In the genomic region with DNA sequence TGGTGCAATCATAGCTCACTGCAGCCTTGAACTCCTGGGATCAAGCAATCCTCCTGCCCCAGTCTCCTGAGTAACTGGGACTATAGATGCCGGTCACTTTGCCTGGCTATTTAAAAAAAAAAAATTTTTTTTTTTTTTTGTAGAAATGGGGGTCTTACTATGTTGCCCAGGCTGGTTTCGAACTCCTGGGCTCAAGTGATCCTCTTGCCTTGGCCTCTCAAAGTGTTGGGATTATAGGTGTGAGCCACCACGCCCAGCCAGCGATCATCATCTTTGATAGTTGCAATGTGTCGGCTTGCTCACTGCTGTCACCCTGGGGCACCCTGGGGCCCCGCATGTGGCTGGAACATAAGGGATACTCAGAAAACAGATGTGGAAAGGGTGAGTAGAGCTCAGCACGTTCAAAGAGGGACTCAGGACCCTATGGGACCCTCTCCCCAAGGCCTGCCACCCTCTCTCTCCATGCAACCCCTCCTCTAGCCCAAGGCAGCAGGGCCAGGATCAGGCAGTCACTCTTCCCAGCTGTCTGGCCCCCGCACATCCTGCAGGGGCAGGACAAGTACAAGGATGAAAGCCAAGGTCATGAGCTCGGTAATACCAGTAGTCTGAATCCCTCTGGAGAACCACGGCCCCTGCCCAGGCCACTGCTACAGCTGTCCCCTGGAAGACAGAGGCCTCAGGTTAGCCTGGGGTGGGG, we compare ENCODE assay signal across 20 cellular contexts. TPM values are rescaled to one million over a fixed set of nuclear protein-coding genes. Genes with fewer than 3 reads are reported as not detected.
DNase-seq lines count a peak whose midpoint lies in the region; ATAC-seq, FAIRE-seq and TF ChIP-seq lines count a peak whose summit lies in the region.
"Had no signal": no experiment of that assay in that cellular context is flagged by ENCODE, and none has a peak within 500 bp of the region (broad histone marks: within the 10 kb centered on the region; RNA-seq: fewer than 3 reads in every experiment).

No MANE protein-coding gene starts in this region.

- H3K36me3 ChIP-seq in SJCRH30 (no peaks in the 10 kb centered on the region), neural progenitor cell (no peaks in the 10 kb centered on the region)

- DNase-seq in D341Med (ENCODE audit: low spot score) (peak; percentile 30), D721Med (ENCODE audit: insufficient read length, low spot score) (peak; percentile 8), SJCRH30 (peak; percentile 35 to 49), neural progenitor cell (ENCODE audit: low spot score) (no peak), A172 (ENCODE audit: low spot score) (no peak)
- no peak for DNase-seq in stimulated activated CD4-positive, alpha-beta T cell treated with anti-CD3 and anti-CD28 coated beads, Interleukin-2, amount 100 ng/mL, for 24 hours
- DNase-seq: Caco-2; CD8-positive, alpha-beta T cell; DMS153; EL; GM23248; KBM-7 had no signal

- H3K36me3 Mint-ChIP-seq in neural progenitor cell: no peaks in the 10 kb centered on the region
- H3K36me3 Mint-ChIP-seq: CD14-positive monocyte; CD8-positive, alpha-beta T cell had no signal

- TF ChIP-seq CTCF in D721Med (IDR thresholded peaks at IDR 0.05; ENCODE audit: insufficient read depth, missing control alignments) (no peak), neural progenitor cell (IDR thresholded peaks at IDR 0.05) (no peak)

- no peak overlapping the region for H2AFZ ChIP-seq in neural progenitor cell (replicated peaks)
- H2AFZ ChIP-seq: GM23248 had no signal

- H3K4me3 ChIP-seq in SJCRH30 (no peak overlapping the region), neural progenitor cell (no peak overlapping the region)
- H3K4me3 ChIP-seq: GM23248 had no signal

- H3F3A ChIP-seq in neural progenitor cell (ENCODE audit: low read depth): peaks cover 4% of the 10 kb centered on the region

- H3K27ac ChIP-seq in SJCRH30 (no peak overlapping the region), neural progenitor cell (no peak overlapping the region)
- H3K27ac ChIP-seq: GM23248 had no signal

- H3K27me3 ChIP-seq in SJCRH30 (no peaks in the 10 kb centered on the region), neural progenitor cell (peaks cover 24% of the 10 kb centered on the region)

- H3K79me2 ChIP-seq in neural progenitor cell (ENCODE audit: low read depth): no peaks in the 10 kb centered on the region

- peaks cover 23% of the 10 kb centered on the region for H3K27me3 Mint-ChIP-seq in neural progenitor cell (ENCODE audit: insufficient read depth, low read depth)

- H3K4me1 ChIP-seq in SJCRH30 (peaks cover 4% of the 10 kb centered on the region; the same call in 1 of the 2 replicates), neural progenitor cell (no peaks in the 10 kb centered on the region)

- no peak overlapping the region for H3K27ac Mint-ChIP-seq in neural progenitor cell
- H3K27ac Mint-ChIP-seq: CD14-positive monocyte; CD8-positive, alpha-beta T cell had no signal

- H3K9me3 Mint-ChIP-seq in neural progenitor cell: no peaks in the 10 kb centered on the region
- H3K9me3 Mint-ChIP-seq: CD8-positive, alpha-beta T cell had no signal

- H3K9ac ChIP-seq in neural progenitor cell: no peak overlapping the region
- H3K9ac ChIP-seq: GM23248 had no signal

- H3K4me2 ChIP-seq in neural progenitor cell: no peak overlapping the region

- ATAC-seq in HG03342 (IDR thresholded peaks at IDR 0.05; ENCODE audit: unreplicated experiment): no peak
- no peak for ATAC-seq in HG03097 (IDR thresholded peaks at IDR 0.05; ENCODE audit: low FRiP score, unreplicated experiment)
- ATAC-seq: CD8-positive, alpha-beta T cell had no signal

- H3K9me3 ChIP-seq in SJCRH30 (replicated peaks) (no peaks in the 10 kb centered on the region), neural progenitor cell (ENCODE audit: low read depth) (no peaks in the 10 kb centered on the region)
- H3K9me3 ChIP-seq: Caco-2 had no signal

- peaks cover 9% of the 10 kb centered on the region for H3K4me1 Mint-ChIP-seq in neural progenitor cell

- H3K4me3 Mint-ChIP-seq in neural progenitor cell: peak overlapping the region; percentile 50
- H3K4me3 Mint-ChIP-seq: CD14-positive monocyte; CD8-positive, alpha-beta T cell had no signal

- no peaks in the 10 kb centered on the region for H4K20me1 ChIP-seq in neural progenitor cell (ENCODE audit: low read depth)

- no peak for FAIRE-seq in D721Med (lab: Jason Lieb, UNC)
- FAIRE-seq: G401.6, GM12891, H54, HTR-8/SVneo had no signal

RNA-seq across cellular contexts. Expression of gene CCL25, which starts 6.5 kb away (rescaled TPM):
- not detected in 2 replicates for total RNA-seq in SJCRH30 (2014; rRNA removed; shearing (Covaris generic))
- total RNA-seq in neural progenitor cell (ENCODE audit: low replicate concordance): 1.2 TPM in 1 of 2 replicates, not detected in the other
- total RNA-seq in A172 (2014; rRNA removed; shearing (Covaris generic)): not detected in 2 replicates
- total RNA-seq: A673; Caco-2; CD8-positive, alpha-beta T cell; GM23248 had no signal

RNA-seq across cellular contexts. Expression of gene ELAVL1, which starts 40.6 kb away (rescaled TPM):
- 79.4 and 79.6 TPM in 2 replicates for total RNA-seq in SJCRH30 (2014; rRNA removed; shearing (Covaris generic))
- total RNA-seq in neural progenitor cell (ENCODE audit: low replicate concordance): 108 TPM in 2 replicates
- total RNA-seq in A172 (2014; rRNA removed; shearing (Covaris generic)): 69.3 and 79.7 TPM in 2 replicates

Comparison
In these comparisons a context has a peak if more than half of its experiments do, and no peak if none do; other contexts are left out.
1. DNase-seq: peak in D341Med (single experiment), D721Med (single experiment) and SJCRH30 (2 of 2); none in neural progenitor cell (single experiment), stimulated activated CD4-positive, alpha-beta T cell treated with anti-CD3 and anti-CD28 coated beads, Interleukin-2, amount 100 ng/mL, for 24 hours (0 of 2) and A172 (single experiment).